1 cellular context compared by ENCODE assay signal in the genomic region with DNA sequence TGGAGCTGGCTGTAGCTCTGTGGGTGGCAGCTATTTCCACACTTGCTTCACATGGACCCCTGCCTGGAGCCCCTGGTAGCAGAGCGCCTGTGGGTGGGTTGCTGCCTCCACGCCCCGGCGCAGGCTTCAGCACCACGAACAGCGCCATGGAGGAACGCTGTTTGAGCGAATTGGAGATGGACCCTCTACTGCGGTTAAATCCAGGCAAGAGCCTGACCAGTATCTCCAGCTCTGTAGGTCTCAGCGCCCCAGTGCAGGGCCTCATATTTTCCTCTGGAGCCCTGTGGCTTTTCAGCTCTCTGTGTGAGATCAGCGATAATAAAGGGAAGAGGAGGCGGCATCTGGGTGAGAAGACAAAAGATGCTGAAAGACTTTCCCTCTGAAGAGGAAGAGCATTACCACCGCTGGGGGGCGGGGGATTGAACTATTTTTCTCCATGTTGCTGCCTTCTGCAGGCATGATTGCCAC.
TF ChIP-seq lines count a peak whose summit lies in the region.

No MANE protein-coding gene starts in this region.

TF ChIP-seq in H1, 55 proteins besides CTCF, POLR2A, EP300 and RAD21 (continued from another document):
- TF ChIP-seq CHD1 (IDR thresholded peaks at IDR 0.05; ENCODE audit: low read depth, low read length) (no peak), SP1 (IDR thresholded peaks at IDR 0.05; ENCODE audit: low read depth, low read length) (0 out of 2 replicates have a peak, but pooled peaks have one; percentile 50), SIN3A (conservative IDR thresholded peaks at IDR 0.05 in 1 of 2, IDR thresholded peaks at IDR 0.05 in 1 of 2; ENCODE audit: low read depth in 1 of 2, low read length in 2 of 2) (peak in 1 of 2 experiments; percentile 91; a peak in 2 of 4 replicates), ASH2L (IDR thresholded peaks at IDR 0.05; ENCODE audit: low read length) (no peak), HDAC2 (IDR thresholded peaks at IDR 0.05; ENCODE audit: borderline replicate concordance in 1 of 2, low read depth in 2 of 2, low read length in 2 of 2) (peak; percentile 66 to 84; a peak in 3 of 4 replicates), BACH1 (IDR thresholded peaks at IDR 0.05; ENCODE audit: low read length) (no peak), TAF7 (optimal IDR thresholded peaks at IDR 0.05; ENCODE audit: borderline replicate concordance, low read depth, low read length) (no peak), SAP30 (IDR thresholded peaks at IDR 0.05; ENCODE audit: insufficient read depth, insufficient replicate concordance, low read length) (peak; percentile 30), TEAD4 (IDR thresholded peaks at IDR 0.05; ENCODE audit: low read depth, low read length) (peak; percentile 34)
- TF ChIP-seq, protein P1, sequence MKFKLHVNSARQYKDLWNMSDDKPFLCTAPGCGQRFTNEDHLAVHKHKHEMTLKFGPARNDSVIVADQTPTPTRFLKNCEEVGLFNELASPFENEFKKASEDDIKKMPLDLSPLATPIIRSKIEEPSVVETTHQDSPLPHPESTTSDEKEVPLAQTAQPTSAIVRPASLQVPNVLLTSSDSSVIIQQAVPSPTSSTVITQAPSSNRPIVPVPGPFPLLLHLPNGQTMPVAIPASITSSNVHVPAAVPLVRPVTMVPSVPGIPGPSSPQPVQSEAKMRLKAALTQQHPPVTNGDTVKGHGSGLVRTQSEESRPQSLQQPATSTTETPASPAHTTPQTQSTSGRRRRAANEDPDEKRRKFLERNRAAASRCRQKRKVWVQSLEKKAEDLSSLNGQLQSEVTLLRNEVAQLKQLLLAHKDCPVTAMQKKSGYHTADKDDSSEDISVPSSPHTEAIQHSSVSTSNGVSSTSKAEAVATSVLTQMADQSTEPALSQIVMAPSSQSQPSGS (IDR thresholded peaks at IDR 0.05; ENCODE audit: low read length) = peak; percentile 91
- TF ChIP-seq, protein P2, sequence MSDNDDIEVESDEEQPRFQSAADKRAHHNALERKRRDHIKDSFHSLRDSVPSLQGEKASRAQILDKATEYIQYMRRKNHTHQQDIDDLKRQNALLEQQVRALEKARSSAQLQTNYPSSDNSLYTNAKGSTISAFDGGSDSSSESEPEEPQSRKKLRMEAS (IDR thresholded peaks at IDR 0.05) = 0 out of 2 replicates have a peak, but pooled peaks have one; percentile 24
